1 cellular context compared by ENCODE assay signal in the genomic region with DNA sequence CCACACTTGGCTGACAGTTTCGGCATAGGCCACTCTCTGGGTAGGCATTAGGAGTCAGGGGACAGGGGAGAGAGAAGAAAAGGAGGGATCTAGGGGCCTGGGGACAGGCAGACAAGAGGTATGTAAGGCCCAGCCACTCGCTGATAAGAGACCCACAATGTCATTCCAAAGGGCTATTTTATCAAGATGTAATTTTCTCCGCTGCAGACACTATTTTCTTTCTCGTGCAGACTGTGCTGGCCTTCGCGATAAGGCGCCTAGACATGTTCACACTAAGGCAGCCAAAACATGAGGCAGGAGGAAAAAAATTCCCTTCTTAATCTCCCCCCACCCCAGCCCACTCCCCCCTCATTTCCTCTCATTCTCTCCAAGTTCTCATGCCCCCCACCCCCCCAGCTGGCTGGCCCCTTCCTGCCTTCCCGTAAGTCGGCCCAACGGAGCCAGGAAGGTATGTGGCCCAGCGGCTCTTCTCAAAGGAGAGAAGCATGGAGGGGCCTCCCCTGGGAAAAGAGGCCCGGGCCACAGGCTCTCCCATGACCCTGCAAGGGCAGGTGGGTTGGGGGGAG.
TF ChIP-seq lines count a peak whose summit lies in the region.

No MANE protein-coding gene starts in this region.

TF ChIP-seq in K562, 482 proteins besides CTCF, POLR2A, EP300 and RAD21 (continued from another document):
- TF ChIP-seq, protein P1, sequence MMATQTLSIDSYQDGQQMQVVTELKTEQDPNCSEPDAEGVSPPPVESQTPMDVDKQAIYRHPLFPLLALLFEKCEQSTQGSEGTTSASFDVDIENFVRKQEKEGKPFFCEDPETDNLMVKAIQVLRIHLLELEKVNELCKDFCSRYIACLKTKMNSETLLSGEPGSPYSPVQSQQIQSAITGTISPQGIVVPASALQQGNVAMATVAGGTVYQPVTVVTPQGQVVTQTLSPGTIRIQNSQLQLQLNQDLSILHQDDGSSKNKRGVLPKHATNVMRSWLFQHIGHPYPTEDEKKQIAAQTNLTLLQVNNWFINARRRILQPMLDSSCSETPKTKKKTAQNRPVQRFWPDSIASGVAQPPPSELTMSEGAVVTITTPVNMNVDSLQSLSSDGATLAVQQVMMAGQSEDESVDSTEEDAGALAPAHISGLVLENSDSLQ (IDR thresholded peaks at IDR 0.05), result peak; percentile 72
- TF ChIP-seq ZFP1 (CRISPR knock-in tag; IDR thresholded peaks at IDR 0.05), result no peak
- TF ChIP-seq, protein P2, sequence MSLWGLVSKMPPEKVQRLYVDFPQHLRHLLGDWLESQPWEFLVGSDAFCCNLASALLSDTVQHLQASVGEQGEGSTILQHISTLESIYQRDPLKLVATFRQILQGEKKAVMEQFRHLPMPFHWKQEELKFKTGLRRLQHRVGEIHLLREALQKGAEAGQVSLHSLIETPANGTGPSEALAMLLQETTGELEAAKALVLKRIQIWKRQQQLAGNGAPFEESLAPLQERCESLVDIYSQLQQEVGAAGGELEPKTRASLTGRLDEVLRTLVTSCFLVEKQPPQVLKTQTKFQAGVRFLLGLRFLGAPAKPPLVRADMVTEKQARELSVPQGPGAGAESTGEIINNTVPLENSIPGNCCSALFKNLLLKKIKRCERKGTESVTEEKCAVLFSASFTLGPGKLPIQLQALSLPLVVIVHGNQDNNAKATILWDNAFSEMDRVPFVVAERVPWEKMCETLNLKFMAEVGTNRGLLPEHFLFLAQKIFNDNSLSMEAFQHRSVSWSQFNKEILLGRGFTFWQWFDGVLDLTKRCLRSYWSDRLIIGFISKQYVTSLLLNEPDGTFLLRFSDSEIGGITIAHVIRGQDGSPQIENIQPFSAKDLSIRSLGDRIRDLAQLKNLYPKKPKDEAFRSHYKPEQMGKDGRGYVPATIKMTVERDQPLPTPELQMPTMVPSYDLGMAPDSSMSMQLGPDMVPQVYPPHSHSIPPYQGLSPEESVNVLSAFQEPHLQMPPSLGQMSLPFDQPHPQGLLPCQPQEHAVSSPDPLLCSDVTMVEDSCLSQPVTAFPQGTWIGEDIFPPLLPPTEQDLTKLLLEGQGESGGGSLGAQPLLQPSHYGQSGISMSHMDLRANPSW (CRISPR knock-in tag; IDR thresholded peaks at IDR 0.05), result no peak
- TF ChIP-seq, protein P3, sequence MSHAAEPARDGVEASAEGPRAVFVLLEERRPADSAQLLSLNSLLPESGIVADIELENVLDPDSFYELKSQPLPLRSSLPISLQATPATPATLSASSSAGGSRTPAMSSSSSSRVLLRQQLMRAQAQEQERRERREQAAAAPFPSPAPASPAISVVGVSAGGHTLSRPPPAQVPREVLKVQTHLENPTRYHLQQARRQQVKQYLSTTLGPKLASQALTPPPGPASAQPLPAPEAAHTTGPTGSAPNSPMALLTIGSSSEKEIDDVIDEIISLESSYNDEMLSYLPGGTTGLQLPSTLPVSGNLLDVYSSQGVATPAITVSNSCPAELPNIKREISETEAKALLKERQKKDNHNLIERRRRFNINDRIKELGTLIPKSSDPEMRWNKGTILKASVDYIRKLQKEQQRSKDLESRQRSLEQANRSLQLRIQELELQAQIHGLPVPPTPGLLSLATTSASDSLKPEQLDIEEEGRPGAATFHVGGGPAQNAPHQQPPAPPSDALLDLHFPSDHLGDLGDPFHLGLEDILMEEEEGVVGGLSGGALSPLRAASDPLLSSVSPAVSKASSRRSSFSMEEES (CRISPR knock-in tag; IDR thresholded peaks at IDR 0.05), result no peak
- TF ChIP-seq CHD2 (IDR thresholded peaks at IDR 0.05; ENCODE audit: low read depth, low read length), result no peak
- TF ChIP-seq SP1 (CRISPR knock-in tag; IDR thresholded peaks at IDR 0.05), result no peak
- TF ChIP-seq ELF2 (CRISPR knock-in tag; IDR thresholded peaks at IDR 0.05), result no peak
- TF ChIP-seq BCL6 (CRISPR knock-in tag; IDR thresholded peaks at IDR 0.05), result no peak
- TF ChIP-seq ZNF274 (IDR thresholded peaks at IDR 0.05; ENCODE audit: borderline replicate concordance, low read depth, low read length), result no peak
- TF ChIP-seq NR1H2 (CRISPR knock-in tag; IDR thresholded peaks at IDR 0.05), result no peak
- TF ChIP-seq ZNF24 (IDR thresholded peaks at IDR 0.05), result no peak
- no peak for TF ChIP-seq EWSR1 (IDR thresholded peaks at IDR 0.05; ENCODE audit: borderline replicate concordance, low read depth, partially characterized antibody)
- peak; percentile 75 for TF ChIP-seq KLF16 (IDR thresholded peaks at IDR 0.05)
- TF ChIP-seq, protein P4, sequence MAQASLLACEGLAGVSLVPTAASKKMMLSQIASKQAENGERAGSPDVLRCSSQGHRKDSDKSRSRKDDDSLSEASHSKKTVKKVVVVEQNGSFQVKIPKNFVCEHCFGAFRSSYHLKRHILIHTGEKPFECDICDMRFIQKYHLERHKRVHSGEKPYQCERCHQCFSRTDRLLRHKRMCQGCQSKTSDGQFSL (CRISPR knock-in tag; IDR thresholded peaks at IDR 0.05), result no peak
- TF ChIP-seq, protein P4 (tag; IDR thresholded peaks at IDR 0.05), result no peak
- TF ChIP-seq, protein P5, sequence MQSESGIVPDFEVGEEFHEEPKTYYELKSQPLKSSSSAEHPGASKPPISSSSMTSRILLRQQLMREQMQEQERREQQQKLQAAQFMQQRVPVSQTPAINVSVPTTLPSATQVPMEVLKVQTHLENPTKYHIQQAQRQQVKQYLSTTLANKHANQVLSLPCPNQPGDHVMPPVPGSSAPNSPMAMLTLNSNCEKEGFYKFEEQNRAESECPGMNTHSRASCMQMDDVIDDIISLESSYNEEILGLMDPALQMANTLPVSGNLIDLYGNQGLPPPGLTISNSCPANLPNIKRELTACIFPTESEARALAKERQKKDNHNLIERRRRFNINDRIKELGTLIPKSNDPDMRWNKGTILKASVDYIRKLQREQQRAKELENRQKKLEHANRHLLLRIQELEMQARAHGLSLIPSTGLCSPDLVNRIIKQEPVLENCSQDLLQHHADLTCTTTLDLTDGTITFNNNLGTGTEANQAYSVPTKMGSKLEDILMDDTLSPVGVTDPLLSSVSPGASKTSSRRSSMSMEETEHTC (IDR thresholded peaks at IDR 0.05), result no peak
- no peak for TF ChIP-seq MIER1 (IDR thresholded peaks at IDR 0.05; ENCODE audit: low read depth)
- no peak for TF ChIP-seq HLTF (IDR thresholded peaks at IDR 0.05)
TF ChIP-seq in K562: peak in this region for 52.
